ENCODE assay signal across 1 cellular context in genomic region chr20:43943725-43944124, GRCh38.
TF ChIP-seq lines count a peak whose summit lies in the region.

No MANE protein-coding gene starts in this region.

TF ChIP-seq in K562, 482 proteins besides CTCF, POLR2A, EP300 and RAD21 (continued from another document):
- TF ChIP-seq ATF3 (IDR thresholded peaks at IDR 0.05) (0 out of 2 replicates have a peak, but pooled peaks have one; percentile 17), ATF3 (CRISPR knock-in tag; conservative IDR thresholded peaks at IDR 0.05) (no peak), KDM1A (IDR thresholded peaks at IDR 0.05) (no peak), ZNF146 (CRISPR knock-in tag; IDR thresholded peaks at IDR 0.05; ENCODE audit: unreplicated experiment) (peak; percentile 27), ZNF165 (CRISPR knock-in tag; IDR thresholded peaks at IDR 0.05; ENCODE audit: borderline replicate concordance) (no peak), CEBPG (CRISPR knock-in tag; IDR thresholded peaks at IDR 0.05) (no peak), CEBPG (tag; conservative IDR thresholded peaks at IDR 0.05 in 1 of 2, IDR thresholded peaks at IDR 0.05 in 1 of 2) (peak in 1 of 2 experiments; percentile 82; a peak in 2 of 4 replicates), FOXP1 (CRISPR knock-in tag; IDR thresholded peaks at IDR 0.05) (no peak), FOXM1 (IDR thresholded peaks at IDR 0.05; ENCODE audit: low read depth) (no peak), FOXM1 (CRISPR knock-in tag; IDR thresholded peaks at IDR 0.05; ENCODE audit: low read depth) (no peak), ARID1B (IDR thresholded peaks at IDR 0.05) (no peak)
